In genomic region chr19:19461306-19461670, GRCh38 we compare ENCODE assay signal across 9 cellular contexts. TPM values are rescaled to one million over a fixed set of nuclear protein-coding genes. Genes with fewer than 3 reads are reported as not detected.
DNase-seq lines count a peak whose midpoint lies in the region; ATAC-seq and TF ChIP-seq lines count a peak whose summit lies in the region.
"Had no signal": no experiment of that assay in that cellular context is flagged by ENCODE, and none has a peak within 500 bp of the region (broad histone marks: within the 10 kb centered on the region; RNA-seq: fewer than 3 reads in every experiment).

No MANE protein-coding gene starts in this region.

- peak overlapping the region; percentile 24; the same call in 1 of the 2 replicates for H4K91ac ChIP-seq in IMR-90 (ENCODE audit: insufficient read depth, low read depth, low read length)

- no CpG with 5 or more reads among the region's 4 CpGs for WGBS in IMR-90 (ENCODE audit: extremely low coverage in 2 of 2, insufficient read length in 1 of 2), 2 experiments
- WGBS in ectodermal cell, 2 experiments: 83 to 88% methylated on average over 4 of the region's 4 CpGs

- peak overlapping the region; percentile 93 for H2AK9ac ChIP-seq in IMR-90 (replicated peaks; ENCODE audit: low read depth, low read length, poor library complexity)

- no peaks in the 10 kb centered on the region for H3K9me3 ChIP-seq in IMR-90 (ENCODE audit: control insufficient read depth, insufficient read depth, low read length)
- H3K9me3 ChIP-seq in ectodermal cell (ENCODE audit: control insufficient read depth, low read length): no peaks in the 10 kb centered on the region
- no peaks in the 10 kb centered on the region for H3K9me3 ChIP-seq in neural cell (ENCODE audit: low read length)
- H3K9me3 ChIP-seq in MG63: peaks cover 11% of the 10 kb centered on the region

- H3K23ac ChIP-seq in IMR-90 (ENCODE audit: low read depth, low read length): peak overlapping the region; percentile 82; the same call in 1 of the 2 replicates

- H2BK15ac ChIP-seq in IMR-90 (ENCODE audit: low read depth, low read length): peak overlapping the region; percentile 33; the same call in 2 of the 3 replicates

- H4K8ac ChIP-seq in IMR-90 (ENCODE audit: low read depth in 2 of 2, low read length in 2 of 2): peak overlapping the region; percentile 53 to 98; a peak in 3 of 4 replicates

- in situ Hi-C loops in IMR-90 (cut with MboI; ENCODE audit: low sequenced_read_pairs) (no loop called here), ACHN (cut with HindIII; ENCODE audit: low pct_ligation_motif_present, low pct_unique_long_range_greater_than_20kb, low sequenced_read_pairs) (no loop called here)

- H3K4me2 ChIP-seq in IMR-90 (ENCODE audit: low read depth, low read length) (peak overlapping the region; percentile 59; the same call in 1 of the 2 replicates), neural cell (ENCODE audit: low read length) (no peak overlapping the region)

- no peaks in the 10 kb centered on the region for H3F3A ChIP-seq in neural cell (ENCODE audit: insufficient read depth, low read length, poor library complexity, severe bottlenecking)

- peak overlapping the region; percentile 99 for H2AK5ac ChIP-seq in IMR-90 (ENCODE audit: low read depth, low read length)

- dilution Hi-C loops in IMR-90 (cut with HindIII; ENCODE audit: low sequenced_read_pairs, unreplicated experiment): no loop called here

- peak overlapping the region; percentile 92 for H2BK5ac ChIP-seq in IMR-90 (ENCODE audit: low read depth, low read length, poor library complexity, severe bottlenecking)

- H3K36me3 ChIP-seq in ACC112 (ENCODE audit: insufficient read depth, low read length): peaks cover 8% of the 10 kb centered on the region; the same call in 1 of the 2 replicates
- H3K36me3 ChIP-seq in IMR-90 (ENCODE audit: control insufficient read depth, insufficient read depth, low read length): peaks cover 15% of the 10 kb centered on the region
- H3K36me3 ChIP-seq in ectodermal cell (ENCODE audit: control insufficient read depth, insufficient read depth, low read length): peaks cover 12% of the 10 kb centered on the region
- peaks cover 9% of the 10 kb centered on the region for H3K36me3 ChIP-seq in neural cell (ENCODE audit: insufficient read depth, low read length)
- H3K36me3 ChIP-seq in MG63: peaks cover 71% of the 10 kb centered on the region

- TF ChIP-seq CTCF in IMR-90 (conservative IDR thresholded peaks at IDR 0.05; ENCODE audit: low read depth, low read length) (no peak), neural cell (IDR thresholded peaks at IDR 0.05; ENCODE audit: poor library complexity, severe bottlenecking) (no peak)

- H2BK20ac ChIP-seq in IMR-90 (ENCODE audit: low read depth, low read length): no peak overlapping the region

- BruUV-seq in IMR-90 (replicated peaks; lab: Mats Ljungman, UMichigan): no TSS peak

- H3K4ac ChIP-seq in IMR-90 (ENCODE audit: low read depth, low read length): peak overlapping the region; percentile 91

- H4K5ac ChIP-seq in IMR-90 (ENCODE audit: low read depth, low read length): no peak overlapping the region; the same call in 1 of the 2 replicates

- peaks cover 68% of the 10 kb centered on the region for H3K9me1 ChIP-seq in IMR-90 (ENCODE audit: insufficient read depth, low read length)

- H3K18ac ChIP-seq in IMR-90 (ENCODE audit: low read depth, low read length): no peak overlapping the region; the same call in 1 of the 2 replicates

- H2AFZ ChIP-seq in ACC112 (ENCODE audit: low read length, unreplicated experiment): no peak overlapping the region
- no peak overlapping the region for H2AFZ ChIP-seq in IMR-90 (replicated peaks; ENCODE audit: low read length, poor library complexity)
- no peak overlapping the region for H2AFZ ChIP-seq in neural cell (ENCODE audit: low read depth, low read length)

- POLR2A ChIA-PET in IMR-90 (lab: Charles Lee; ENCODE audit: unreplicated experiment) (no interaction called here), HEK293T (lab: Yijun Ruan, JAX) (interaction anchor here (0.6 kb wide), 1 partner anchor 27 kb away, joined by 3 read pairs; no protein-coding TSS in a partner anchor)

- peaks cover 74% of the 10 kb centered on the region for H4K20me1 ChIP-seq in IMR-90 (ENCODE audit: insufficient read depth, low read length)
- no peaks in the 10 kb centered on the region for H4K20me1 ChIP-seq in neural cell (ENCODE audit: insufficient read depth)

- H3K79me1 ChIP-seq in IMR-90 (ENCODE audit: low read depth in 1 of 2, low read length in 2 of 2): peaks cover 36 to 95% of the 10 kb centered on the region in 2 experiments

- no peak for ATAC-seq in IMR-90 (ENCODE audit: low read depth)

- peak overlapping the region; percentile 91 for H3K27ac ChIP-seq in ACC112 (ENCODE audit: low read depth, low read length)
- peak overlapping the region; percentile 4 for H3K27ac ChIP-seq in IMR-90 (ENCODE audit: insufficient read depth, low read length)
- peak overlapping the region; percentile 85 for H3K27ac ChIP-seq in ectodermal cell (ENCODE audit: insufficient read depth, low read depth, low read length, poor library complexity, severe bottlenecking)
- no peak overlapping the region for H3K27ac ChIP-seq in neural cell (ENCODE audit: low read length)

- H3K79me2 ChIP-seq in ACC112 (ENCODE audit: control insufficient read depth, insufficient read depth, low read length, unreplicated experiment): peaks cover 83% of the 10 kb centered on the region
- H3K79me2 ChIP-seq in neural cell (replicated peaks; ENCODE audit: insufficient read depth, low read length): peaks cover 20% of the 10 kb centered on the region

- no peak for DNase-seq in IMR-90
- DNase-seq in epidermal melanocyte (ENCODE audit: insufficient read length, low spot score): no peak
- no peak for DNase-seq in HEK293T (ENCODE audit: extremely low spot score)
- no peak for DNase-seq in ACHN
- DNase-seq in MG63: no peak
- DNase-seq: DMS79 had no signal

- H3K4me3 ChIP-seq in ACC112 (ENCODE audit: low read depth, low read length): no peak overlapping the region
- no peak overlapping the region for H3K4me3 ChIP-seq in IMR-90 (ENCODE audit: insufficient read depth, low read depth, low read length)
- no peak overlapping the region for H3K4me3 ChIP-seq in ectodermal cell (ENCODE audit: insufficient read depth, low read depth, low read length)
- H3K4me3 ChIP-seq in neural cell (ENCODE audit: low read length): no peak overlapping the region
- H3K4me3 ChIP-seq in MG63: no peak overlapping the region

- peak overlapping the region; percentile 56; the same call in 1 of the 2 replicates for H2BK120ac ChIP-seq in IMR-90 (ENCODE audit: low read depth, low read length)

- no peak for TF ChIP-seq POLR2A in IMR-90 (IDR thresholded peaks at IDR 0.05; ENCODE audit: low read depth, low read length)

- peak overlapping the region; percentile 62; the same call in 1 of the 2 replicates for H3K14ac ChIP-seq in IMR-90 (replicated peaks; ENCODE audit: low read depth, low read length)

- H3K4me1 ChIP-seq in ACC112 (ENCODE audit: control insufficient read depth, insufficient read depth, low read length, unreplicated experiment): peaks cover 68% of the 10 kb centered on the region
- peaks cover 66% of the 10 kb centered on the region for H3K4me1 ChIP-seq in IMR-90 (ENCODE audit: control insufficient read depth, insufficient read depth, low read length)
- H3K4me1 ChIP-seq in ectodermal cell (ENCODE audit: control insufficient read depth, insufficient read depth, low read length): peaks cover 52% of the 10 kb centered on the region

- H3K27me3 ChIP-seq in ACC112 (ENCODE audit: insufficient read depth, low read length): no peaks in the 10 kb centered on the region
- H3K27me3 ChIP-seq in IMR-90 (ENCODE audit: control insufficient read depth, insufficient read depth, low read length): no peaks in the 10 kb centered on the region
- no peaks in the 10 kb centered on the region for H3K27me3 ChIP-seq in ectodermal cell (ENCODE audit: control insufficient read depth, insufficient read depth, low read length, poor library complexity, severe bottlenecking)
- H3K27me3 ChIP-seq in neural cell (ENCODE audit: insufficient read depth, low read depth, low read length): no peaks in the 10 kb centered on the region
- H3K27me3 ChIP-seq in MG63: no peaks in the 10 kb centered on the region

- CTCF ChIA-PET in IMR-90 (lab: Yijun Ruan, JAX): no interaction called here
- CTCF ChIA-PET in HEK293T (lab: Yijun Ruan, JAX): interaction anchor here (0.6 to 2.0 kb wide), 2 partner anchors 14 to 46 kb away, joined by 3 to 7 read pairs; no protein-coding TSS in a partner anchor

- TF ChIP-seq EP300 in neural cell (conservative IDR thresholded peaks at IDR 0.05; ENCODE audit: poor library complexity, severe bottlenecking): no peak

- H3K9me2 ChIP-seq in neural cell (ENCODE audit: insufficient read depth, low read length): no peaks in the 10 kb centered on the region

- intact Hi-C loops in IMR-90 (cut with micrococcal nuclease): no loop called here

- TF ChIP-seq RAD21 in IMR-90 (IDR thresholded peaks at IDR 0.05; ENCODE audit: low read length) (no peak), neural cell (conservative IDR thresholded peaks at IDR 0.05) (no peak)

- H3K56ac ChIP-seq in IMR-90 (ENCODE audit: extremely low read depth, insufficient read depth, low read length): no peak overlapping the region

- H3K9ac ChIP-seq in IMR-90 (ENCODE audit: low read depth, low read length) (0 out of 2 replicates have a peak overlapping the region, but pooled peaks have one; percentile 53), neural cell (ENCODE audit: low read length) (peak overlapping the region; percentile 20)

RNA-seq across cellular contexts. Expression of gene TSSK6, which starts 54.1 kb away (rescaled TPM):
- total RNA-seq in IMR-90 (2012; rRNA removed): 0.56 and 1.3 TPM in 2 replicates
- polyA plus RNA-seq in IMR-90 (2012; rRNA removed): 2.0 and 2.2 TPM in 2 replicates
- 1.7 and 2.5 TPM in 2 replicates for polyA plus RNA-seq in IMR-90 (2012; cell fraction: cytosol; rRNA removed)
- polyA plus RNA-seq in IMR-90 (2012; cell fraction: nucleus; rRNA removed; ENCODE audit: low replicate concordance): 0.96 and 4.6 TPM in 2 replicates
- polyA plus RNA-seq in ectodermal cell (2013, experiment 1 of 4): 4.3 TPM
- 4.0 TPM for polyA plus RNA-seq in ectodermal cell (2013, experiment 2 of 4)
- polyA plus RNA-seq in ectodermal cell (2013, experiment 3 of 4): 3.8 TPM
- polyA plus RNA-seq in ectodermal cell (2013, experiment 4 of 4): 4.0 TPM
- 4.5 and 5.3 TPM in 2 replicates for polyA plus RNA-seq in neural cell
- 5.4 and 7.3 TPM in 2 replicates for polyA minus RNA-seq in neural cell
- total RNA-seq in MG63 (2014; rRNA removed; shearing (Covaris generic); ENCODE audit: low replicate concordance): 9.0 TPM in 1 of 2 replicates, not detected in the other

RNA-seq across cellular contexts. Expression of gene NDUFA13, which starts 54.7 kb away (rescaled TPM):
- total RNA-seq in IMR-90 (2012; rRNA removed): 30.6 and 33.6 TPM in 2 replicates
- 667 and 912 TPM in 2 replicates for polyA plus RNA-seq in IMR-90 (2012; rRNA removed)
- polyA plus RNA-seq in IMR-90 (2012; cell fraction: cytosol; rRNA removed): 91.5 and 373 TPM in 2 replicates
- polyA plus RNA-seq in IMR-90 (2012; cell fraction: nucleus; rRNA removed; ENCODE audit: low replicate concordance): 118 and 386 TPM in 2 replicates
- 234 TPM for polyA plus RNA-seq in ectodermal cell (2013, experiment 1 of 4)
- 244 TPM for polyA plus RNA-seq in ectodermal cell (2013, experiment 2 of 4)
- 220 TPM for polyA plus RNA-seq in ectodermal cell (2013, experiment 3 of 4)
- polyA plus RNA-seq in ectodermal cell (2013, experiment 4 of 4): 240 TPM
- 266 and 308 TPM in 2 replicates for polyA plus RNA-seq in neural cell
- 102 and 122 TPM in 2 replicates for polyA minus RNA-seq in neural cell
- total RNA-seq in MG63 (2014; rRNA removed; shearing (Covaris generic); ENCODE audit: low replicate concordance): 152 and 344 TPM in 2 replicates

RNA-seq across cellular contexts. Expression of gene GATAD2A, which starts 55.8 kb away (rescaled TPM):
- total RNA-seq in IMR-90 (2012; rRNA removed): 23.5 and 32.8 TPM in 2 replicates
- polyA plus RNA-seq in IMR-90 (2012; rRNA removed) (33.2 and 44.3 TPM in 2 replicates), neural cell (13.9 and 18.1 TPM in 2 replicates)
- 36.4 and 38.8 TPM in 2 replicates for polyA plus RNA-seq in IMR-90 (2012; cell fraction: cytosol; rRNA removed)
- polyA plus RNA-seq in IMR-90 (2012; cell fraction: nucleus; rRNA removed; ENCODE audit: low replicate concordance): 32.4 and 42.5 TPM in 2 replicates
- polyA plus RNA-seq in ectodermal cell (2013, experiment 1 of 4): 104 TPM
- 102 TPM for polyA plus RNA-seq in ectodermal cell (2013, experiment 2 of 4)
- polyA plus RNA-seq in ectodermal cell (2013, experiment 3 of 4): 58.0 TPM
- 61.0 TPM for polyA plus RNA-seq in ectodermal cell (2013, experiment 4 of 4)
- 28.2 and 34.7 TPM in 2 replicates for polyA minus RNA-seq in neural cell
- 46.3 and 69.1 TPM in 2 replicates for total RNA-seq in MG63 (2014; rRNA removed; shearing (Covaris generic); ENCODE audit: low replicate concordance)
